25 cellular contexts compared by ENCODE assay signal in the genomic region with DNA sequence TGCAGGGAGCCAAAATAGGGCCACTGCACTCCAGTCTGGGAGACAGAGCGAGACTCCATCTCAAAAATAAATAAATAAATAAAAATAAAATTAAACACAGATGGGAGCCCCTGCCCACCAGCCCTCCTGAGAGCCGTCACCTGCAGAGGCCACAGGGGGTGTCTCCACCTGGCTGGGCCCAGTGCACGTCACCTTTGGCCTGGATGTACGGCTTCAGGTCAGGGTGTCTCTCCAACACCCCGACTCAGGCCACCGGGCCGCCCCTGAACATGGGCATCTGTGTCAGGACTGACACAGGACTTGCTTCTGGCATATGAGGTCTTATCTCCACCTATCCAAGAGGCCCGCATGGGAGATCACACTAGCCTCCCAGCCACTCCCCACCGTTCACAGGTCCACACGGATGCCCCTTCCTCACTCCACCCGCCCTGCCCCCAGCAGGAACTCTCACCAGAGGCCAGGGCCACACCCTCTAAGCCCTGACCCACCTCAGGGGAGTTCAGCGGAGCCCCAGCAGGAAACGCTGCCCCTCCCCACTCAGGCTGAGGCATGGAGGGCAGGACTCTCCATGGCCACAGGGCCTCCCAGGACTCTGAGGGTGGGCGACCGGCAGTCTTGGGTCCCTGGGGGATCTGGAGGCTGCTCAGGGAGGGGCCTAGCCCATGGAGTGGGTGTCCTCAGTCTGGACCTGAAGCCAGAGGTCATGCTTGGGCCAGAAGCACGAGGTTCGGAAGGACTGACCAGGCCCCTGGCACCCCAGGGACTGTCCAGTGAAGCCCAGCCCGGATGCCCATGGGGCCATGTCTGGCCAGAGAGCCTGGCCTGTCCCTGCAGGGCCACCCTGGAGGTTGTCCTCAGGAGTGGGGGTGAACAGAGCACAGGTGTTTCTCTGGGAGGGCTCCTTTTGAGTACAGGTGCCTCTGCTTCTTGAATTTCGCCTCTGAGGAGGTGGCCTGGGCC. TPM values are rescaled to one million over a fixed set of nuclear protein-coding genes. Genes with fewer than 3 reads are reported as not detected.
"Had no signal": no experiment of that assay in that cellular context is flagged by ENCODE, and none has a peak within 500 bp of the region (broad histone marks: within the 10 kb centered on the region; RNA-seq: fewer than 3 reads in every experiment).

No MANE protein-coding gene starts in this region.

- H3K36me3 ChIP-seq: tibial artery had no signal

- DNase-seq: activated CD4-positive, alpha-beta T cell treated with anti-CD3 and anti-CD28 coated beads, Interleukin-2, amount 50 U/mL, for 48 hours; activated CD8-positive, alpha-beta memory T cell treated with anti-CD3 and anti-CD28 coated beads, Interleukin-2, amount 50 U/mL, for 48 hours; activated naive CD4-positive, alpha-beta T cell treated with Interleukin-2 at 50 U/mL for 16 hours; activated naive CD8-positive, alpha-beta T cell treated with anti-CD3 and anti-CD28 coated beads, Interleukin-2, amount 10 ng/mL, durations not matched to agents 7 days and 5 days; activated T-cell treated with anti-CD3 and anti-CD28 coated beads, Interleukin-2, amount 50 U/mL, for 4 hours; amniotic stem cell; cerebellar nuclear complex; foreskin fibroblast; mesenchymal stem cell; naive B cell; stimulated activated CD4-positive, alpha-beta T cell treated with anti-CD3 and anti-CD28 coated beads, Interleukin-1b, Interleukin-23, amount 100 ng/mL, for 48 hours; stimulated activated naive CD8-positive, alpha-beta T cell treated with anti-CD3 and anti-CD28 coated beads, Interleukin-15, amount 100 ng/mL, for 72 hours; T-helper 9 cell; tibial artery had no signal

- H3K4me3 ChIP-seq: tibial artery had no signal

- ATAC-seq: activated T-cell treated with anti-CD3 and anti-CD28 coated beads, Interleukin-2, amount 50 U/mL, for 4 hours; WTC11 had no signal

- H3K27ac ChIP-seq: tibial artery had no signal

RNA-seq across cellular contexts. Expression of gene CROCC2, which starts 1.6 kb away (rescaled TPM):
- total RNA-seq: activated CD8-positive, alpha-beta memory T cell treated with anti-CD3 and anti-CD28 coated beads for 36 hours; activated naive CD8-positive, alpha-beta T cell treated with anti-CD3 and anti-CD28 coated beads, Interleukin-2, amount 10 ng/mL, durations not matched to agents 7 days and 5 days; activated T-cell treated with anti-CD3 and anti-CD28 coated beads, Interleukin-2, amount 50 U/mL, for 4 hours; bronchial epithelial cell; epithelial cell of proximal tubule; kidney epithelial cell; neural crest cell; T-helper 1 cell treated with Interleukin-12 subunit alpha and Interleukin-12 subunit beta and Interleukin-4 antibody, amounts not matched to agents 30 ng/mL and 1 ng/mL, for 36 hours; WTC11 had no signal

RNA-seq across cellular contexts. Expression of gene MAB21L4, which starts 8.5 kb away (rescaled TPM):
- total RNA-seq: activated CD8-positive, alpha-beta memory T cell treated with anti-CD3 and anti-CD28 coated beads for 36 hours; activated naive CD8-positive, alpha-beta T cell treated with anti-CD3 and anti-CD28 coated beads, Interleukin-2, amount 10 ng/mL, durations not matched to agents 7 days and 5 days; activated T-cell treated with anti-CD3 and anti-CD28 coated beads, Interleukin-2, amount 50 U/mL, for 4 hours; fibroblast of lung; neural crest cell; omental fat pad; skeletal muscle tissue; T-helper 1 cell treated with Interleukin-12 subunit alpha and Interleukin-12 subunit beta and Interleukin-4 antibody, amounts not matched to agents 30 ng/mL and 1 ng/mL, for 36 hours; WTC11 had no signal

RNA-seq across cellular contexts. Expression of gene AGXT, which starts 35.9 kb away (rescaled TPM):
- total RNA-seq: activated CD8-positive, alpha-beta memory T cell treated with anti-CD3 and anti-CD28 coated beads for 36 hours; activated naive CD8-positive, alpha-beta T cell treated with anti-CD3 and anti-CD28 coated beads, Interleukin-2, amount 10 ng/mL, durations not matched to agents 7 days and 5 days; bronchial epithelial cell; epithelial cell of proximal tubule; fibroblast of lung; neural crest cell; renal cortical epithelial cell; skeletal muscle tissue; T-helper 1 cell treated with Interleukin-12 subunit alpha and Interleukin-12 subunit beta and Interleukin-4 antibody, amounts not matched to agents 30 ng/mL and 1 ng/mL, for 36 hours had no signal
